Comparison of ENCODE assay signal across 8 cellular contexts in the genomic region with DNA sequence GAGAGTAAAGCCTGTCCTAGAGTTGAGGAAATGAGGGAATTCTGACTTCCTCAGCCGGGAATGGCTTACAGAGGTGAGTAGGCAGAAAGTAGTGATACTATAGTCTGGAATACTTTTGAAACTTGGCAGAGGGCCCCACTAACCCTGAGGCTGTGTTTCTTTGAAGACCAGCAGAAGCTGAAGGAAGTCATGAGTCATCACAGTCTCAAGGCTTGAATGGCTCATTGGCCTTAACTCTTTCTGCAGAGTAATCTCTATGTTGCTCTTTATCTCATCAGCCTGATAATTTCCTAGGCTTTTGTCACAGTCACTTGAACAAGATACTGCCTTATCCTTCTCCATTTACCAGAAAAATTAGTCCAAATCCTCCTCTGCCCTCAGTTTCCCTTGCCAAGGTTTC.
DNase-seq lines count a peak whose midpoint lies in the region; ATAC-seq and TF ChIP-seq lines count a peak whose summit lies in the region.

No MANE protein-coding gene starts in this region.

- CTCF ChIA-PET in WTC11 (lab: Charles Lee) = no interaction called here

- no peaks in the 10 kb centered on the region for H3K9me3 ChIP-seq in testis

- no peaks in the 10 kb centered on the region for H3K36me3 Mint-ChIP-seq in WTC11

- no peak for TF ChIP-seq POLR2A in testis (IDR thresholded peaks at IDR 0.05)

- H3K27me3 Mint-ChIP-seq in WTC11 (ENCODE audit: low read depth) = no peaks in the 10 kb centered on the region; the same call in 1 of the 2 replicates

- no peaks in the 10 kb centered on the region for H3K9me3 Mint-ChIP-seq in WTC11

- TF ChIP-seq CTCF in testis (IDR thresholded peaks at IDR 0.05) = no peak
- TF ChIP-seq CTCF in WTC11 (IDR thresholded peaks at IDR 0.05) = no peak

- POLR2A ChIA-PET in WTC11 (lab: Charles Lee) = no interaction called here

- H3K4me1 ChIP-seq in testis = no peaks in the 10 kb centered on the region

- no peak overlapping the region for H3K4me3 Mint-ChIP-seq in WTC11

- WGBS in testis, 2 donors = 36 to 42% methylated on average over 1 of the region's 1 CpG

- DNase-seq in OCI-M1 (lab: John Stamatoyannopoulos, UW) = peak; percentile 87
- DNase-seq in fibroblast of the conjunctiva (ENCODE audit: low read depth) = peak; percentile 91
- DNase-seq in testis = peak; percentile 35
- no peak for DNase-seq in WTC11 (ENCODE audit: low spot score)
- no peak for DNase-seq in activated CD4-positive, alpha-beta T cell treated with anti-CD3 and anti-CD28 coated beads for 4 hours
- no peak for DNase-seq in NAMALWA (ENCODE audit: low spot score)

- H3K36me3 ChIP-seq in testis (ENCODE audit: low read depth, missing control alignments) = no peaks in the 10 kb centered on the region

- no peak overlapping the region for H3K27ac Mint-ChIP-seq in WTC11

- ATAC-seq in GM18520 (IDR thresholded peaks at IDR 0.05; ENCODE audit: unreplicated experiment) = peak; percentile 71
- peak; percentile 95 for ATAC-seq in HG02884 (IDR thresholded peaks at IDR 0.05; ENCODE audit: unreplicated experiment)
- no peak; the same call in 1 of the 2 replicates for ATAC-seq in WTC11

- H3K4me3 ChIP-seq in testis = no peak overlapping the region

- H3K27ac ChIP-seq in testis = no peak overlapping the region

- intact Hi-C loops in testis (cut with DNase I; ENCODE audit: low total_unique reads) = no loop called here

- H3K4me1 Mint-ChIP-seq in WTC11 = peaks cover 52% of the 10 kb centered on the region

- H3K27me3 ChIP-seq in testis = no peaks in the 10 kb centered on the region

TF ChIP-seq in WTC11, 78 proteins besides CTCF, POLR2A, EP300 and RAD21:
- TF ChIP-seq, protein P1, sequence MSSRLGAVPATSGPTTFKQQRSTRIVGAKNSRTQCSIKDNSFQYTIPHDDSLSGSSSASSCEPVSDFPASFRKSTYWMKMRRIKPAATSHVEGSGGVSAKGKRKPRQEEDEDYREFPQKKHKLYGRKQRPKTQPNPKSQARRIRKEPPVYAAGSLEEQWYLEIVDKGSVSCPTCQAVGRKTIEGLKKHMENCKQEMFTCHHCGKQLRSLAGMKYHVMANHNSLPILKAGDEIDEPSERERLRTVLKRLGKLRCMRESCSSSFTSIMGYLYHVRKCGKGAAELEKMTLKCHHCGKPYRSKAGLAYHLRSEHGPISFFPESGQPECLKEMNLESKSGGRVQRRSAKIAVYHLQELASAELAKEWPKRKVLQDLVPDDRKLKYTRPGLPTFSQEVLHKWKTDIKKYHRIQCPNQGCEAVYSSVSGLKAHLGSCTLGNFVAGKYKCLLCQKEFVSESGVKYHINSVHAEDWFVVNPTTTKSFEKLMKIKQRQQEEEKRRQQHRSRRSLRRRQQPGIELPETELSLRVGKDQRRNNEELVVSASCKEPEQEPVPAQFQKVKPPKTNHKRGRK (CRISPR knock-in tag; IDR thresholded peaks at IDR 0.05; ENCODE audit: borderline replicate concordance) = no peak
- TF ChIP-seq JUN (CRISPR knock-in tag; IDR thresholded peaks at IDR 0.05) (no peak), TP53 (CRISPR knock-in tag; IDR thresholded peaks at IDR 0.05) (no peak), SP1 (CRISPR knock-in tag; conservative IDR thresholded peaks at IDR 0.05) (no peak), ZNF263 (CRISPR knock-in tag; IDR thresholded peaks at IDR 0.05; ENCODE audit: low read depth) (no peak), ZNF671 (CRISPR knock-in tag; IDR thresholded peaks at IDR 0.05) (no peak), KAT7 (CRISPR knock-in tag; IDR thresholded peaks at IDR 0.05; ENCODE audit: borderline replicate concordance) (no peak), SOX15 (CRISPR knock-in tag; IDR thresholded peaks at IDR 0.05) (no peak), TEAD4 (CRISPR knock-in tag; IDR thresholded peaks at IDR 0.05) (no peak), HMGA2 (CRISPR knock-in tag; IDR thresholded peaks at IDR 0.05) (no peak), OVOL2 (CRISPR knock-in tag; IDR thresholded peaks at IDR 0.05; ENCODE audit: borderline replicate concordance) (no peak), EMX1 (CRISPR knock-in tag; IDR thresholded peaks at IDR 0.05) (no peak), TEAD1 (CRISPR knock-in tag; IDR thresholded peaks at IDR 0.05) (no peak), HMGXB4 (CRISPR knock-in tag; IDR thresholded peaks at IDR 0.05) (no peak)
- TF ChIP-seq, protein P2, sequence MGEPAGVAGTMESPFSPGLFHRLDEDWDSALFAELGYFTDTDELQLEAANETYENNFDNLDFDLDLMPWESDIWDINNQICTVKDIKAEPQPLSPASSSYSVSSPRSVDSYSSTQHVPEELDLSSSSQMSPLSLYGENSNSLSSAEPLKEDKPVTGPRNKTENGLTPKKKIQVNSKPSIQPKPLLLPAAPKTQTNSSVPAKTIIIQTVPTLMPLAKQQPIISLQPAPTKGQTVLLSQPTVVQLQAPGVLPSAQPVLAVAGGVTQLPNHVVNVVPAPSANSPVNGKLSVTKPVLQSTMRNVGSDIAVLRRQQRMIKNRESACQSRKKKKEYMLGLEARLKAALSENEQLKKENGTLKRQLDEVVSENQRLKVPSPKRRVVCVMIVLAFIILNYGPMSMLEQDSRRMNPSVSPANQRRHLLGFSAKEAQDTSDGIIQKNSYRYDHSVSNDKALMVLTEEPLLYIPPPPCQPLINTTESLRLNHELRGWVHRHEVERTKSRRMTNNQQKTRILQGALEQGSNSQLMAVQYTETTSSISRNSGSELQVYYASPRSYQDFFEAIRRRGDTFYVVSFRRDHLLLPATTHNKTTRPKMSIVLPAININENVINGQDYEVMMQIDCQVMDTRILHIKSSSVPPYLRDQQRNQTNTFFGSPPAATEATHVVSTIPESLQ (CRISPR knock-in tag; IDR thresholded peaks at IDR 0.05) = no peak
- TF ChIP-seq, protein P3, sequence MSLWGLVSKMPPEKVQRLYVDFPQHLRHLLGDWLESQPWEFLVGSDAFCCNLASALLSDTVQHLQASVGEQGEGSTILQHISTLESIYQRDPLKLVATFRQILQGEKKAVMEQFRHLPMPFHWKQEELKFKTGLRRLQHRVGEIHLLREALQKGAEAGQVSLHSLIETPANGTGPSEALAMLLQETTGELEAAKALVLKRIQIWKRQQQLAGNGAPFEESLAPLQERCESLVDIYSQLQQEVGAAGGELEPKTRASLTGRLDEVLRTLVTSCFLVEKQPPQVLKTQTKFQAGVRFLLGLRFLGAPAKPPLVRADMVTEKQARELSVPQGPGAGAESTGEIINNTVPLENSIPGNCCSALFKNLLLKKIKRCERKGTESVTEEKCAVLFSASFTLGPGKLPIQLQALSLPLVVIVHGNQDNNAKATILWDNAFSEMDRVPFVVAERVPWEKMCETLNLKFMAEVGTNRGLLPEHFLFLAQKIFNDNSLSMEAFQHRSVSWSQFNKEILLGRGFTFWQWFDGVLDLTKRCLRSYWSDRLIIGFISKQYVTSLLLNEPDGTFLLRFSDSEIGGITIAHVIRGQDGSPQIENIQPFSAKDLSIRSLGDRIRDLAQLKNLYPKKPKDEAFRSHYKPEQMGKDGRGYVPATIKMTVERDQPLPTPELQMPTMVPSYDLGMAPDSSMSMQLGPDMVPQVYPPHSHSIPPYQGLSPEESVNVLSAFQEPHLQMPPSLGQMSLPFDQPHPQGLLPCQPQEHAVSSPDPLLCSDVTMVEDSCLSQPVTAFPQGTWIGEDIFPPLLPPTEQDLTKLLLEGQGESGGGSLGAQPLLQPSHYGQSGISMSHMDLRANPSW (CRISPR knock-in tag; conservative IDR thresholded peaks at IDR 0.05; ENCODE audit: low read depth) = no peak
- TF ChIP-seq, protein P4, sequence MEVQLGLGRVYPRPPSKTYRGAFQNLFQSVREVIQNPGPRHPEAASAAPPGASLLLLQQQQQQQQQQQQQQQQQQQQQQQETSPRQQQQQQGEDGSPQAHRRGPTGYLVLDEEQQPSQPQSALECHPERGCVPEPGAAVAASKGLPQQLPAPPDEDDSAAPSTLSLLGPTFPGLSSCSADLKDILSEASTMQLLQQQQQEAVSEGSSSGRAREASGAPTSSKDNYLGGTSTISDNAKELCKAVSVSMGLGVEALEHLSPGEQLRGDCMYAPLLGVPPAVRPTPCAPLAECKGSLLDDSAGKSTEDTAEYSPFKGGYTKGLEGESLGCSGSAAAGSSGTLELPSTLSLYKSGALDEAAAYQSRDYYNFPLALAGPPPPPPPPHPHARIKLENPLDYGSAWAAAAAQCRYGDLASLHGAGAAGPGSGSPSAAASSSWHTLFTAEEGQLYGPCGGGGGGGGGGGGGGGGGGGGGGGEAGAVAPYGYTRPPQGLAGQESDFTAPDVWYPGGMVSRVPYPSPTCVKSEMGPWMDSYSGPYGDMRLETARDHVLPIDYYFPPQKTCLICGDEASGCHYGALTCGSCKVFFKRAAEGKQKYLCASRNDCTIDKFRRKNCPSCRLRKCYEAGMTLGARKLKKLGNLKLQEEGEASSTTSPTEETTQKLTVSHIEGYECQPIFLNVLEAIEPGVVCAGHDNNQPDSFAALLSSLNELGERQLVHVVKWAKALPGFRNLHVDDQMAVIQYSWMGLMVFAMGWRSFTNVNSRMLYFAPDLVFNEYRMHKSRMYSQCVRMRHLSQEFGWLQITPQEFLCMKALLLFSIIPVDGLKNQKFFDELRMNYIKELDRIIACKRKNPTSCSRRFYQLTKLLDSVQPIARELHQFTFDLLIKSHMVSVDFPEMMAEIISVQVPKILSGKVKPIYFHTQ (CRISPR knock-in tag; IDR thresholded peaks at IDR 0.05) = no peak

Comparison
In these comparisons a context has a peak if more than half of its experiments do, and no peak if none do; other contexts are left out.
1. DNase-seq: peak in OCI-M1 (single experiment), fibroblast of the conjunctiva (single experiment) and testis (single experiment); none in WTC11 (single experiment), activated CD4-positive, alpha-beta T cell treated with anti-CD3 and anti-CD28 coated beads for 4 hours (0 of 2) and NAMALWA (single experiment).